ENCODE assay signal across 8 cellular contexts in genomic region chr11:64317325-64317960, GRCh38. TPM values are rescaled to one million over a fixed set of nuclear protein-coding genes. Genes with fewer than 3 reads are reported as not detected.
DNase-seq lines count a peak whose midpoint lies in the region; ATAC-seq and TF ChIP-seq lines count a peak whose summit lies in the region.

Gene TRMT112 (minus strand): TSS chr11:64317559. CDS start chr11:64317526, 33 bp downstream.

- peak within 1 kb of the TSS; percentile 95 for H3K4me3 ChIP-seq in BLaER1
- H3K4me3 ChIP-seq in left lung: peak within 1 kb of the TSS; percentile 71 to 85

- peaks cover 92% of the 10 kb centered on the region for H3K36me3 Mint-ChIP-seq in dendritic cell treated with granulocyte-macrophage colony-stimulating factor and Interleukin-4, amounts not matched to agents 40 ng/mL and 50 ng/mL, for 4 days (ENCODE audit: low read depth)

- H3K9me3 Mint-ChIP-seq in dendritic cell treated with granulocyte-macrophage colony-stimulating factor and Interleukin-4, amounts not matched to agents 40 ng/mL and 50 ng/mL, for 4 days: no peaks in the 10 kb centered on the region

- intact Hi-C loops in dendritic cell treated with granulocyte-macrophage colony-stimulating factor and Interleukin-4, amounts not matched to agents 40 ng/mL and 50 ng/mL, for 4 days (cut with micrococcal nuclease): loop anchor here (1.0 kb wide), 1 partner anchor 12 kb away; the partner anchor contains the start of gene ESRRA
- intact Hi-C loops in left lung (cut with DNase I): no loop called here

- peak within 1 kb of the TSS; percentile 97 for H3K4me2 ChIP-seq in BLaER1

- ATAC-seq in GM19328 (IDR thresholded peaks at IDR 0.05; ENCODE audit: unreplicated experiment): peak; percentile 74
- peak; percentile 54 for ATAC-seq in HG03521 (IDR thresholded peaks at IDR 0.05; ENCODE audit: unreplicated experiment)
- ATAC-seq in left lung: peak; percentile 80

- peaks cover 34% of the 10 kb centered on the region for H4K20me1 ChIP-seq in BLaER1

- H3K36me3 ChIP-seq in BLaER1 (peaks cover 65% of the 10 kb centered on the region), left lung (peaks cover 0 to 54% of the 10 kb centered on the region in 2 donors)

- no peak for TF ChIP-seq CTCF in left lung (IDR thresholded peaks at IDR 0.05)

- peak within 1 kb of the TSS; percentile 84 for H3K9ac ChIP-seq in BLaER1

- peaks cover 70% of the 10 kb centered on the region for H3K4me1 Mint-ChIP-seq in dendritic cell treated with granulocyte-macrophage colony-stimulating factor and Interleukin-4, amounts not matched to agents 40 ng/mL and 50 ng/mL, for 4 days (ENCODE audit: low read depth)

- no peaks in the 10 kb centered on the region for H3K27me3 ChIP-seq in BLaER1
- no peaks in the 10 kb centered on the region for H3K27me3 ChIP-seq in left lung

- peak within 1 kb of the TSS; percentile 95 for H3K27ac ChIP-seq in BLaER1
- peak within 1 kb of the TSS; percentile 98 to 99 for H3K27ac ChIP-seq in left lung

- H3K9me3 ChIP-seq in BLaER1 (no peaks in the 10 kb centered on the region), left lung (no peaks in the 10 kb centered on the region)

- DNase-seq in NCI-H748 treated with DMSO at 0.1 percent for 48 hours (lab: John Stamatoyannopoulos, UW) (peak; percentile 94), left lung (peak; percentile 93 to 98)
- peak; percentile 86 to 99 for DNase-seq in activated CD4-positive, alpha-beta T cell treated with anti-CD3 and anti-CD28 coated beads, Interleukin-2, amount 50 U/mL, for 24 hours (ENCODE audit: low read depth in 1 of 2, low spot score in 1 of 2)
- DNase-seq in stimulated activated CD4-positive, alpha-beta T cell treated with anti-CD3 and anti-CD28 coated beads, Interleukin-4, amount 100 ng/mL, for 1 hour: peak; percentile 92

- H3K4me1 ChIP-seq in BLaER1 (peaks cover 29% of the 10 kb centered on the region), left lung (peaks cover 5 to 46% of the 10 kb centered on the region in 2 donors)

- H3K4me3 Mint-ChIP-seq in dendritic cell treated with granulocyte-macrophage colony-stimulating factor and Interleukin-4, amounts not matched to agents 40 ng/mL and 50 ng/mL, for 4 days: peak within 1 kb of the TSS; percentile 80

- no peaks in the 10 kb centered on the region for H3K27me3 Mint-ChIP-seq in dendritic cell treated with granulocyte-macrophage colony-stimulating factor and Interleukin-4, amounts not matched to agents 40 ng/mL and 50 ng/mL, for 4 days

- peak within 1 kb of the TSS; percentile 96 for H3K27ac Mint-ChIP-seq in dendritic cell treated with granulocyte-macrophage colony-stimulating factor and Interleukin-4, amounts not matched to agents 40 ng/mL and 50 ng/mL, for 4 days

RNA-seq across cellular contexts. Expression of gene TRMT112, which starts in this region (rescaled TPM):
- total RNA-seq in left lung: 100 to 1,000 TPM; 178 to 196 TPM

Comparison
In these comparisons a context has a peak if more than half of its experiments do, and no peak if none do; other contexts are left out.
1. Peak in every context shown above with its lines: DNase-seq, ATAC-seq, H3K4me3 ChIP-seq and H3K27ac ChIP-seq.